18 cellular contexts compared by ENCODE assay signal in genomic region chr7:138741453-138741735, GRCh38. TPM values are rescaled to one million over a fixed set of nuclear protein-coding genes. Genes with fewer than 3 reads are reported as not detected.
DNase-seq lines count a peak whose midpoint lies in the region; ATAC-seq and TF ChIP-seq lines count a peak whose summit lies in the region.
"Had no signal": no experiment of that assay in that cellular context is flagged by ENCODE, and none has a peak within 500 bp of the region (broad histone marks: within the 10 kb centered on the region; RNA-seq: fewer than 3 reads in every experiment).

No MANE protein-coding gene starts in this region.

- no peak overlapping the region for H3K9ac ChIP-seq in parathyroid adenoma

- H3K36me3 Mint-ChIP-seq in chondrocyte (ENCODE audit: low read depth), result no peaks in the 10 kb centered on the region

- H3K9me3 Mint-ChIP-seq in chondrocyte (ENCODE audit: low read depth), result no peaks in the 10 kb centered on the region
- H3K9me3 Mint-ChIP-seq: CD4-positive, alpha-beta T cell had no signal

- no peaks in the 10 kb centered on the region for H3K79me2 ChIP-seq in parathyroid adenoma

- H3K27me3 ChIP-seq in parathyroid adenoma (ENCODE audit: control insufficient read depth, insufficient read depth, low read length), result no peaks in the 10 kb centered on the region

- peaks cover 8% of the 10 kb centered on the region for H3K4me1 ChIP-seq in parathyroid adenoma

- H2AFZ ChIP-seq in parathyroid adenoma, result peak overlapping the region; percentile 25
- H2AFZ ChIP-seq: GM23338 had no signal

- ATAC-seq in HG03039 (IDR thresholded peaks at IDR 0.05; ENCODE audit: unreplicated experiment), result no peak
- no peak for ATAC-seq in GM21619 (IDR thresholded peaks at IDR 0.05; ENCODE audit: unreplicated experiment)
- ATAC-seq: A549, GM23338 had no signal

- no peaks in the 10 kb centered on the region for H3K36me3 ChIP-seq in parathyroid adenoma (ENCODE audit: control insufficient read depth, insufficient read depth, low read length)

- peak; percentile 24 for DNase-seq in NCI-H82 (lab: John Stamatoyannopoulos, UW)
- DNase-seq in NCI-H82 treated with DMSO at 0.1 percent for 48 hours (lab: John Stamatoyannopoulos, UW; ENCODE audit: unreplicated experiment), result no peak
- DNase-seq in chondrocyte (ENCODE audit: low spot score), result no peak
- no peak for DNase-seq in stimulated activated CD4-positive, alpha-beta T cell treated with anti-CD3 and anti-CD28 coated beads, Interleukin-4, amount 100 ng/mL, for 4 hours
- no peak for DNase-seq in glomerular visceral epithelial cell (ENCODE audit: extremely low spot score)
- DNase-seq: AML-193; Caco-2; CD4-positive, alpha-beta T cell; H7 had no signal

- peaks cover 18% of the 10 kb centered on the region for H3K4me1 Mint-ChIP-seq in chondrocyte (ENCODE audit: low read depth)

- no peak overlapping the region for H3K27ac ChIP-seq in parathyroid adenoma
- H3K27ac ChIP-seq: 22Rv1, A549, C4-2B, HL-60 had no signal

- H3K4me2 ChIP-seq in parathyroid adenoma (ENCODE audit: low read length), result no peak overlapping the region
- H3K4me2 ChIP-seq: A549, GM23338 had no signal

- H3K4me3 Mint-ChIP-seq in chondrocyte (ENCODE audit: unreplicated experiment), result no peak overlapping the region
- H3K4me3 Mint-ChIP-seq: CD4-positive, alpha-beta T cell; GM23338 had no signal

- H3K27me3 Mint-ChIP-seq in chondrocyte (ENCODE audit: low read depth), result no peaks in the 10 kb centered on the region
- H3K27me3 Mint-ChIP-seq: CD4-positive, alpha-beta T cell had no signal

- H3K4me3 ChIP-seq in parathyroid adenoma (ENCODE audit: low read depth, low read length), result no peak overlapping the region
- H3K4me3 ChIP-seq: A549, GM23338 had no signal

- no peaks in the 10 kb centered on the region for H3K9me3 ChIP-seq in parathyroid adenoma (ENCODE audit: control insufficient read depth, low read length)
- H3K9me3 ChIP-seq: A549, Caco-2 had no signal

- no peak for TF ChIP-seq CTCF in chondrocyte (IDR thresholded peaks at IDR 0.05)
- TF ChIP-seq CTCF in parathyroid adenoma (IDR thresholded peaks at IDR 0.05), result no peak

- H3K27ac Mint-ChIP-seq in chondrocyte (ENCODE audit: unreplicated experiment), result peak overlapping the region; percentile 54
- H3K27ac Mint-ChIP-seq: CD4-positive, alpha-beta T cell; GM23338 had no signal

RNA-seq across cellular contexts. Expression of gene SVOPL, which starts 40.2 kb away (rescaled TPM):
- not detected in 3 replicates for total RNA-seq in chondrocyte
- total RNA-seq: CD4-positive, alpha-beta T cell; HT1080 had no signal

RNA-seq across cellular contexts. Expression of gene TMEM213, which starts 56.4 kb away (rescaled TPM):
- not detected in 3 replicates for total RNA-seq in chondrocyte
- total RNA-seq: Caco-2; CD4-positive, alpha-beta T cell; GM23338; H7; HT1080 had no signal

RNA-seq across cellular contexts. Expression of gene ATP6V0A4, which starts 56.6 kb away (rescaled TPM):
- total RNA-seq in chondrocyte, result 0.35 to 0.70 TPM (median 0.51 TPM) in 3 replicates
- total RNA-seq: CD4-positive, alpha-beta T cell had no signal
